ENCODE assay signal across 15 cellular contexts in genomic region chr5:126686451-126687126, GRCh38.
DNase-seq lines count a peak whose midpoint lies in the region; ATAC-seq, FAIRE-seq and TF ChIP-seq lines count a peak whose summit lies in the region.
"Had no signal": no experiment of that assay in that cellular context is flagged by ENCODE, and none has a peak within 500 bp of the region (broad histone marks: within the 10 kb centered on the region; RNA-seq: fewer than 3 reads in every experiment).

No MANE protein-coding gene starts in this region.

- no peaks in the 10 kb centered on the region for H3K4me1 ChIP-seq in testis

- no peak for TF ChIP-seq CTCF in testis (IDR thresholded peaks at IDR 0.05)

- H3K36me3 ChIP-seq in testis (ENCODE audit: low read depth, missing control alignments), result no peaks in the 10 kb centered on the region
- H3K36me3 ChIP-seq: thoracic aorta had no signal

- 43 to 69% methylated on average over 1 of the region's 1 CpG for WGBS in testis, 2 donors

- H3K9me3 ChIP-seq in testis, result no peaks in the 10 kb centered on the region
- H3K9me3 ChIP-seq: mucosa of descending colon, SK-N-SH, thoracic aorta had no signal

- DNase-seq in GF-D8 (lab: John Stamatoyannopoulos, UW) (peak; percentile 27), OCI-M1 (lab: John Stamatoyannopoulos, UW) (peak; percentile 0), Kasumi-1 (lab: John Stamatoyannopoulos, UW) (no peak), testis (no peak), HT-29 (ENCODE audit: low spot score) (no peak), HTR-8/SVneo (ENCODE audit: insufficient read length, low spot score) (no peak)
- DNase-seq: activated CD4-positive, alpha-beta T cell treated with anti-CD3 and anti-CD28 coated beads, Interleukin-2, amount 50 U/mL, for 4 hours; activated naive CD8-positive, alpha-beta T cell treated with anti-CD3 and anti-CD28 coated beads for 36 hours; mucosa of descending colon; NCI-H1105 treated with DMSO at 0.1 percent for 48 hours; NCI-H774; SK-N-SH had no signal

- FAIRE-seq in HTR-8/SVneo (lab: Jason Lieb, UNC), result no peak

- intact Hi-C loops in testis (cut with DNase I; ENCODE audit: low total_unique reads), result no loop called here

- ATAC-seq in GM19438 (IDR thresholded peaks at IDR 0.05; ENCODE audit: low read depth, unreplicated experiment) (peak; percentile 85), HG02840 (IDR thresholded peaks at IDR 0.05; ENCODE audit: low FRiP score, unreplicated experiment) (peak; percentile 72)
- ATAC-seq: mucosa of descending colon had no signal

- TF ChIP-seq POLR2A in testis (IDR thresholded peaks at IDR 0.05), result no peak

- H3K27me3 ChIP-seq in testis, result no peaks in the 10 kb centered on the region

- no peak overlapping the region for H3K4me3 ChIP-seq in testis
- H3K4me3 ChIP-seq: mucosa of descending colon, thoracic aorta had no signal

- H3K27ac ChIP-seq in testis, result no peak overlapping the region
- H3K27ac ChIP-seq: thoracic aorta had no signal

Comparison
In these comparisons a context has a peak if more than half of its experiments do, and no peak if none do; other contexts are left out.
1. DNase-seq: peak in GF-D8 (single experiment) and OCI-M1 (single experiment); none in Kasumi-1 (0 of 2), testis (single experiment), HT-29 (single experiment) and HTR-8/SVneo (single experiment).